9 cellular contexts compared by ENCODE assay signal in genomic region chr9:136527721-136528710, GRCh38. TPM values are rescaled to one million over a fixed set of nuclear protein-coding genes. Genes with fewer than 3 reads are reported as not detected.
DNase-seq lines count a peak whose midpoint lies in the region; ATAC-seq and TF ChIP-seq lines count a peak whose summit lies in the region.
"Had no signal": no experiment of that assay in that cellular context is flagged by ENCODE, and none has a peak within 500 bp of the region (broad histone marks: within the 10 kb centered on the region; RNA-seq: fewer than 3 reads in every experiment).

No MANE protein-coding gene starts in this region.

- CTCF ChIA-PET in HEK293T (lab: Yijun Ruan, JAX) (no interaction called here), WTC11 (lab: Charles Lee) (interaction anchor here (3.2 to 3.4 kb wide), 2 partner anchors 12 to 99 kb away, joined by 12 to 15 read pairs; no protein-coding TSS in a partner anchor)

- peak overlapping the region; percentile 85 to 100 (median 97) for H3K4me2 ChIP-seq in BLaER1 treated with 17β-estradiol and CSF1 and Interleukin-3, amounts not matched to agents 10 nM and 100 nM
- H3K4me2 ChIP-seq in mesendoderm (ENCODE audit: low read length), result no peak overlapping the region

- peak overlapping the region in 6 of 11 experiments; percentile 0 to 70 (median 65); a peak in 9 of 22 replicates for H3K9ac ChIP-seq in BLaER1 treated with 17β-estradiol and CSF1 and Interleukin-3, amounts not matched to agents 10 nM and 100 nM
- H3K9ac ChIP-seq in mesendoderm (ENCODE audit: low read length), result no peak overlapping the region

- H2AK5ac ChIP-seq in mesendoderm (ENCODE audit: low read length), result no peak overlapping the region

- peak overlapping the region in 1 of 10 experiments; percentile 47; a peak in 2 of 20 replicates for H3K4me3 ChIP-seq in BLaER1 treated with 17β-estradiol and CSF1 and Interleukin-3, amounts not matched to agents 10 nM and 100 nM
- no peak overlapping the region for H3K4me3 ChIP-seq in mesendoderm (ENCODE audit: low read length)

- H3K56ac ChIP-seq in mesendoderm (ENCODE audit: low read length), result no peak overlapping the region

- TF ChIP-seq CTCF in WTC11 (IDR thresholded peaks at IDR 0.05), result no peak

- H3K9me3 Mint-ChIP-seq in WTC11, result no peaks in the 10 kb centered on the region

- peak; percentile 45 for DNase-seq in HEK293T (ENCODE audit: extremely low spot score)
- no peak for DNase-seq in WTC11 (ENCODE audit: low spot score)
- no peak for DNase-seq in mesendoderm
- no peak for DNase-seq in activated gamma-delta T cell (lab: John Stamatoyannopoulos, UW)
- DNase-seq in KG1 (lab: John Stamatoyannopoulos, UW), result no peak
- DNase-seq: right cardiac atrium had no signal

- H3K36me3 ChIP-seq in BLaER1 treated with 17β-estradiol and CSF1 and Interleukin-3, amounts not matched to agents 10 nM and 100 nM, result peaks cover 7 to 15% (median 10%) of the 10 kb centered on the region in 11 experiments; a peak in 20 of 22 replicates
- no peaks in the 10 kb centered on the region for H3K36me3 ChIP-seq in mesendoderm (ENCODE audit: control insufficient read depth, insufficient read depth, low read length)

- POLR2A ChIA-PET in HEK293T (lab: Yijun Ruan, JAX), result interaction anchor here (1.3 kb wide), 1 partner anchor 41 kb away, joined by 3 read pairs; no protein-coding TSS in a partner anchor
- POLR2A ChIA-PET in WTC11 (lab: Charles Lee), result no interaction called here

- H3K79me1 ChIP-seq in mesendoderm (ENCODE audit: low read length), result peaks cover 4% of the 10 kb centered on the region

- no CpG with 5 or more reads among the region's 34 CpGs for WGBS in mesendoderm (ENCODE audit: extremely low coverage, insufficient coverage, low lambda C conversion rate)

- H3K18ac ChIP-seq in mesendoderm (ENCODE audit: low read length), result peak overlapping the region; percentile 12

- H3K27ac Mint-ChIP-seq in WTC11, result peak overlapping the region; percentile 76; the same call in 1 of the 2 replicates

- no peaks in the 10 kb centered on the region for H3K27me3 Mint-ChIP-seq in WTC11 (ENCODE audit: low read depth)

- ATAC-seq in WTC11, result no peak
- ATAC-seq in HG03354 (IDR thresholded peaks at IDR 0.05; ENCODE audit: poor library complexity, severe bottlenecking, unreplicated experiment), result no peak
- no peak for ATAC-seq in GM19455 (IDR thresholded peaks at IDR 0.05; ENCODE audit: unreplicated experiment)

- no peak overlapping the region for H4K5ac ChIP-seq in mesendoderm (ENCODE audit: low read length)

- no peak overlapping the region for H3K23ac ChIP-seq in mesendoderm (ENCODE audit: low read length)

- H3K36me3 Mint-ChIP-seq in WTC11, result no peaks in the 10 kb centered on the region

- H4K20me1 ChIP-seq in BLaER1 treated with 17β-estradiol and CSF1 and Interleukin-3, amounts not matched to agents 10 nM and 100 nM, result peaks cover 98 to 100% (median 99%) of the 10 kb centered on the region in 11 experiments

- H3K9me3 ChIP-seq in BLaER1 treated with 17β-estradiol and CSF1 and Interleukin-3, amounts not matched to agents 10 nM and 100 nM (replicated peaks in 1 of 11), result no peaks in the 10 kb centered on the region

- peaks cover 76 to 98% (median 89%) of the 10 kb centered on the region in 10 experiments for H3K4me1 ChIP-seq in BLaER1 treated with 17β-estradiol and CSF1 and Interleukin-3, amounts not matched to agents 10 nM and 100 nM
- peaks cover 2% of the 10 kb centered on the region for H3K4me1 ChIP-seq in mesendoderm (ENCODE audit: control insufficient read depth, low read depth, low read length)

- H3K27me3 ChIP-seq in BLaER1 treated with 17β-estradiol and CSF1 and Interleukin-3, amounts not matched to agents 10 nM and 100 nM, result peaks cover 0 to 60% (median 21%) of the 10 kb centered on the region in 11 experiments; a peak in 13 of 22 replicates
- no peaks in the 10 kb centered on the region for H3K27me3 ChIP-seq in mesendoderm (ENCODE audit: insufficient read depth, low read length, poor library complexity)

- peaks cover 15% of the 10 kb centered on the region for H3K79me2 ChIP-seq in mesendoderm (ENCODE audit: control insufficient read depth, insufficient read depth, low read length)

- H2BK5ac ChIP-seq in mesendoderm (ENCODE audit: low read length), result no peak overlapping the region

- H3K4ac ChIP-seq in mesendoderm (ENCODE audit: low read depth, low read length), result no peak overlapping the region

- H3K4me3 Mint-ChIP-seq in WTC11, result no peak overlapping the region

- H4K8ac ChIP-seq in mesendoderm (ENCODE audit: low read depth, low read length), result no peak overlapping the region

- H2BK120ac ChIP-seq in mesendoderm (ENCODE audit: low read depth, low read length), result no peak overlapping the region

- H2BK15ac ChIP-seq in mesendoderm (replicated peaks; ENCODE audit: low read depth), result no peak overlapping the region

- peaks cover 21% of the 10 kb centered on the region for H3K4me1 Mint-ChIP-seq in WTC11

- H3K27ac ChIP-seq in BLaER1 treated with 17β-estradiol and CSF1 and Interleukin-3, amounts not matched to agents 10 nM and 100 nM, result peak overlapping the region in 6 of 11 experiments; percentile 7 to 73 (median 56); a peak in 7 of 22 replicates
- H3K27ac ChIP-seq in mesendoderm (ENCODE audit: low read depth, low read length), result peak overlapping the region; percentile 57

TF ChIP-seq in HEK293T, 16 proteins besides CTCF, POLR2A, EP300 and RAD21:
- no peak for TF ChIP-seq PKNOX1 (IDR thresholded peaks at IDR 0.05)
- TF ChIP-seq CTBP1 (IDR thresholded peaks at IDR 0.05; ENCODE audit: borderline replicate concordance), result 0 out of 2 replicates have a peak, but pooled peaks have one; percentile 19
TF ChIP-seq in HEK293T: peak in this region for 1.

TF ChIP-seq in WTC11, 78 proteins besides CTCF, POLR2A, EP300 and RAD21:
- TF ChIP-seq ZNF423 (CRISPR knock-in tag; IDR thresholded peaks at IDR 0.05) (peak; percentile 35; the same call in 1 of the 2 replicates), AFF4 (CRISPR knock-in tag; IDR thresholded peaks at IDR 0.05; ENCODE audit: borderline replicate concordance) (no peak)

RNA-seq across cellular contexts. Expression of gene NOTCH1, which starts 17.8 kb away (rescaled TPM):
- 76.7 to 95.6 TPM (median 79.2 TPM) in 3 replicates for total RNA-seq in WTC11 (2021)
- 14.3 TPM for polyA plus RNA-seq in mesendoderm (2013, experiment 1 of 2)
- 14.2 TPM for polyA plus RNA-seq in mesendoderm (2013, experiment 2 of 2)

RNA-seq across cellular contexts. Expression of gene SEC16A, which starts 45.2 kb away (rescaled TPM):
- total RNA-seq in WTC11 (2021), result 52.1 to 70.9 TPM (median 52.3 TPM) in 3 replicates
- polyA plus RNA-seq in mesendoderm (2013, experiment 1 of 2), result 23.8 TPM
- polyA plus RNA-seq in mesendoderm (2013, experiment 2 of 2), result 22.3 TPM
